Comparison of ENCODE assay signal across 1 cellular context in the genomic region with DNA sequence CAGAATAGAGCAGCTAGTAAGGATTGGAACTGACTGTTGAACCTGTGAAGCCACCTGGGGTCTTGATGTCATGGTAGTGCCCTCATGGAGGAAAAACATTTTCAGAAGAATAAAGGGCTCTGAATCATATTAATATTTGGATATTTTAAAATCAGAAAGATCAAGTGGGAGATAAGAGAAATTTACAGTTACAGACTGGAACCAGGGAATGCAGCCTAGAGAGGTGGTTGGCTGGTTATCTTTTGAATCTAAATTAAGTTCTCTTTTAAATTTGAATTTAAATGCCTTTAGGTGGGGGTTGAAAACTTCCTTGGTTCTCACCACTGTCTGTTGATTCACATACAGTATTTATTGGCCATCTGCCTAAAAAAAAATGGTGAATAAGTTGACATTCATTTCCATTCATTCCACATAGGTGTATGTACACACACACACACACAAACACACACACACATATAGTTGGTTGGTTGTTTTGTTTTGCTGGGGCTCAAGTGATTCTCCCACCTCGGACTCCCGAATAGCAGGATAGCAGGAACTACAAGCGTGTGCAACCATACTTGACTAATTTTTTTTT.
TF ChIP-seq lines count a peak whose summit lies in the region.

No MANE protein-coding gene starts in this region.

TF ChIP-seq in K562, 482 proteins besides CTCF, POLR2A, EP300 and RAD21 (continued from another document):
- TF ChIP-seq, protein P1, sequence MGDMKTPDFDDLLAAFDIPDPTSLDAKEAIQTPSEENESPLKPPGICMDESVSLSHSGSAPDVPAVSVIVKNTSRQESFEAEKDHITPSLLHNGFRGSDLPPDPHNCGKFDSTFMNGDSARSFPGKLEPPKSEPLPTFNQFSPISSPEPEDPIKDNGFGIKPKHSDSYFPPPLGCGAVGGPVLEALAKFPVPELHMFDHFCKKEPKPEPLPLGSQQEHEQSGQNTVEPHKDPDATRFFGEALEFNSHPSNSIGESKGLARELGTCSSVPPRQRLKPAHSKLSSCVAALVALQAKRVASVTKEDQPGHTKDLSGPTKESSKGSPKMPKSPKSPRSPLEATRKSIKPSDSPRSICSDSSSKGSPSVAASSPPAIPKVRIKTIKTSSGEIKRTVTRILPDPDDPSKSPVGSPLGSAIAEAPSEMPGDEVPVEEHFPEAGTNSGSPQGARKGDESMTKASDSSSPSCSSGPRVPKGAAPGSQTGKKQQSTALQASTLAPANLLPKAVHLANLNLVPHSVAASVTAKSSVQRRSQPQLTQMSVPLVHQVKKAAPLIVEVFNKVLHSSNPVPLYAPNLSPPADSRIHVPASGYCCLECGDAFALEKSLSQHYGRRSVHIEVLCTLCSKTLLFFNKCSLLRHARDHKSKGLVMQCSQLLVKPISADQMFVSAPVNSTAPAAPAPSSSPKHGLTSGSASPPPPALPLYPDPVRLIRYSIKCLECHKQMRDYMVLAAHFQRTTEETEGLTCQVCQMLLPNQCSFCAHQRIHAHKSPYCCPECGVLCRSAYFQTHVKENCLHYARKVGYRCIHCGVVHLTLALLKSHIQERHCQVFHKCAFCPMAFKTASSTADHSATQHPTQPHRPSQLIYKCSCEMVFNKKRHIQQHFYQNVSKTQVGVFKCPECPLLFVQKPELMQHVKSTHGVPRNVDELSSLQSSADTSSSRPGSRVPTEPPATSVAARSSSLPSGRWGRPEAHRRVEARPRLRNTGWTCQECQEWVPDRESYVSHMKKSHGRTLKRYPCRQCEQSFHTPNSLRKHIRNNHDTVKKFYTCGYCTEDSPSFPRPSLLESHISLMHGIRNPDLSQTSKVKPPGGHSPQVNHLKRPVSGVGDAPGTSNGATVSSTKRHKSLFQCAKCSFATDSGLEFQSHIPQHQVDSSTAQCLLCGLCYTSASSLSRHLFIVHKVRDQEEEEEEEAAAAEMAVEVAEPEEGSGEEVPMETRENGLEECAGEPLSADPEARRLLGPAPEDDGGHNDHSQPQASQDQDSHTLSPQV (IDR thresholded peaks at IDR 0.05): peak; percentile 44
- TF ChIP-seq MBD2 (IDR thresholded peaks at IDR 0.05; ENCODE audit: borderline replicate concordance, low read depth) (no peak), MTF1 (CRISPR knock-in tag; IDR thresholded peaks at IDR 0.05; ENCODE audit: borderline replicate concordance) (0 out of 2 replicates have a peak, but pooled peaks have one; percentile 25), CXXC5 (CRISPR knock-in tag; IDR thresholded peaks at IDR 0.05) (peak; percentile 24; the same call in 1 of the 2 replicates), FOXM1 (IDR thresholded peaks at IDR 0.05; ENCODE audit: low read depth) (peak; percentile 54; the same call in 1 of the 2 replicates), FOXM1 (CRISPR knock-in tag; IDR thresholded peaks at IDR 0.05; ENCODE audit: low read depth) (no peak), NFIC (IDR thresholded peaks at IDR 0.05) (peak; percentile 40; the same call in 1 of the 2 replicates), GATAD2B (IDR thresholded peaks at IDR 0.05; ENCODE audit: borderline replicate concordance) (0 out of 2 replicates have a peak, but pooled peaks have one; percentile 26), ZNF197 (CRISPR knock-in tag; IDR thresholded peaks at IDR 0.05; ENCODE audit: low read depth) (0 out of 2 replicates have a peak, but pooled peaks have one; percentile 49), SIN3A (IDR thresholded peaks at IDR 0.05; ENCODE audit: borderline replicate concordance in 2 of 2, control insufficient read depth in 1 of 2, low read depth in 2 of 2, low read length in 2 of 2) (no peak), ZKSCAN8 (CRISPR knock-in tag; IDR thresholded peaks at IDR 0.05) (0 out of 2 replicates have a peak, but pooled peaks have one; percentile 56), POLR2H (tag; IDR thresholded peaks at IDR 0.05; ENCODE audit: low read depth) (peak; percentile 51; the same call in 1 of the 2 replicates), DMBX1 (CRISPR knock-in tag; IDR thresholded peaks at IDR 0.05; ENCODE audit: borderline replicate concordance) (0 out of 2 replicates have a peak, but pooled peaks have one; percentile 11), XRCC3 (IDR thresholded peaks at IDR 0.05) (no peak), HDAC8 (tag; IDR thresholded peaks at IDR 0.05) (no peak), LCOR (CRISPR knock-in tag; IDR thresholded peaks at IDR 0.05) (no peak), ZNF239 (CRISPR knock-in tag; IDR thresholded peaks at IDR 0.05) (peak; percentile 35; the same call in 1 of the 2 replicates), DDX20 (tag; IDR thresholded peaks at IDR 0.05; ENCODE audit: low read depth) (peak; percentile 62; the same call in 1 of the 2 replicates), ZFP1 (CRISPR knock-in tag; IDR thresholded peaks at IDR 0.05) (no peak)
- TF ChIP-seq, protein P2, sequence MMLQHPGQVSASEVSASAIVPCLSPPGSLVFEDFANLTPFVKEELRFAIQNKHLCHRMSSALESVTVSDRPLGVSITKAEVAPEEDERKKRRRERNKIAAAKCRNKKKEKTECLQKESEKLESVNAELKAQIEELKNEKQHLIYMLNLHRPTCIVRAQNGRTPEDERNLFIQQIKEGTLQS (IDR thresholded peaks at IDR 0.05): no peak
- TF ChIP-seq, protein P2 (CRISPR knock-in tag; conservative IDR thresholded peaks at IDR 0.05): no peak
- TF ChIP-seq, protein P3, sequence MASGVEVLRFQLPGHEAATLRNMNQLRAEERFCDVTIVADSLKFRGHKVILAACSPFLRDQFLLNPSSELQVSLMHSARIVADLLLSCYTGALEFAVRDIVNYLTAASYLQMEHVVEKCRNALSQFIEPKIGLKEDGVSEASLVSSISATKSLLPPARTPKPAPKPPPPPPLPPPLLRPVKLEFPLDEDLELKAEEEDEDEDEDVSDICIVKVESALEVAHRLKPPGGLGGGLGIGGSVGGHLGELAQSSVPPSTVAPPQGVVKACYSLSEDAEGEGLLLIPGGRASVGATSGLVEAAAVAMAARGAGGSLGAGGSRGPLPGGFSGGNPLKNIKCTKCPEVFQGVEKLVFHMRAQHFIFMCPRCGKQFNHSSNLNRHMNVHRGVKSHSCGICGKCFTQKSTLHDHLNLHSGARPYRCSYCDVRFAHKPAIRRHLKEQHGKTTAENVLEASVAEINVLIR (CRISPR knock-in tag; IDR thresholded peaks at IDR 0.05): peak; percentile 16; the same call in 1 of the 2 replicates
- TF ChIP-seq, protein P4, sequence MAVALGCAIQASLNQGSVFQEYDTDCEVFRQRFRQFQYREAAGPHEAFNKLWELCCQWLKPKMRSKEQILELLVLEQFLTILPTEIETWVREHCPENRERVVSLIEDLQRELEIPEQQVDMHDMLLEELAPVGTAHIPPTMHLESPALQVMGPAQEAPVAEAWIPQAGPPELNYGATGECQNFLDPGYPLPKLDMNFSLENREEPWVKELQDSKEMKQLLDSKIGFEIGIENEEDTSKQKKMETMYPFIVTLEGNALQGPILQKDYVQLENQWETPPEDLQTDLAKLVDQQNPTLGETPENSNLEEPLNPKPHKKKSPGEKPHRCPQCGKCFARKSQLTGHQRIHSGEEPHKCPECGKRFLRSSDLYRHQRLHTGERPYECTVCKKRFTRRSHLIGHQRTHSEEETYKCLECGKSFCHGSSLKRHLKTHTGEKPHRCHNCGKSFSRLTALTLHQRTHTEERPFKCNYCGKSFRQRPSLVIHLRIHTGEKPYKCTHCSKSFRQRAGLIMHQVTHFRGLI (CRISPR knock-in tag; IDR thresholded peaks at IDR 0.05): 0 out of 2 replicates have a peak, but pooled peaks have one; percentile 46
- TF ChIP-seq, protein P5, sequence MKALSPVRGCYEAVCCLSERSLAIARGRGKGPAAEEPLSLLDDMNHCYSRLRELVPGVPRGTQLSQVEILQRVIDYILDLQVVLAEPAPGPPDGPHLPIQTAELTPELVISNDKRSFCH (CRISPR knock-in tag; IDR thresholded peaks at IDR 0.05): no peak
- TF ChIP-seq, protein P5 (tag; IDR thresholded peaks at IDR 0.05): no peak
- TF ChIP-seq, protein P6, sequence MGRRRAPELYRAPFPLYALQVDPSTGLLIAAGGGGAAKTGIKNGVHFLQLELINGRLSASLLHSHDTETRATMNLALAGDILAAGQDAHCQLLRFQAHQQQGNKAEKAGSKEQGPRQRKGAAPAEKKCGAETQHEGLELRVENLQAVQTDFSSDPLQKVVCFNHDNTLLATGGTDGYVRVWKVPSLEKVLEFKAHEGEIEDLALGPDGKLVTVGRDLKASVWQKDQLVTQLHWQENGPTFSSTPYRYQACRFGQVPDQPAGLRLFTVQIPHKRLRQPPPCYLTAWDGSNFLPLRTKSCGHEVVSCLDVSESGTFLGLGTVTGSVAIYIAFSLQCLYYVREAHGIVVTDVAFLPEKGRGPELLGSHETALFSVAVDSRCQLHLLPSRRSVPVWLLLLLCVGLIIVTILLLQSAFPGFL (CRISPR knock-in tag; IDR thresholded peaks at IDR 0.05): no peak
